22 cellular contexts compared by ENCODE assay signal in the genomic region with DNA sequence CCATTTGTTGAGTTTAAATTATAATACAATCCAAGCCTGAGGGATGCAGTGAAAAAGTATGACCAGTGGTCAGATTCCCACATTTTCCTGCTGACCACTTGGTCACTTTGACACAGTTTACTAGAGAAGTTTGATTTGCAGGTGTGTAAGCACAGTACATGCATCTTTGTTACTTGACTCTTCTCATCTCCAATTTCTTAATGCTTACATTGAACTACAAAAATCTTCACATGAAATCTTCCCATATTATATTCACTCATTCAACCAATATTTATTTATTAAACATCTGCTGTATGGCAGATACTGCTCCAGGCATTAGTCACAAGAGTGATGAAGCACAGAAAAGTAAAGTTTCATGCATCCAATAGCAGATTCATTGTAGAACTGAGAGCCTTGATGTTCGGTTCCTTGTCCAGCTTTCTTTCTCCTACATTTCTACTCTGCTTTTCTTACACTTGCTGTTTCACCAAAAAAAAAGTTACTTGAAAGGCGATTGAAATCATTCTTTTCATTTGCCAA.
"Had no signal": no experiment of that assay in that cellular context is flagged by ENCODE, and none has a peak within 500 bp of the region (broad histone marks: within the 10 kb centered on the region; RNA-seq: fewer than 3 reads in every experiment).

No MANE protein-coding gene starts in this region.

- DNase-seq: activated B cell treated with CpG ODN at 0.5 μM for 24 hours; activated CD4-positive, alpha-beta T cell treated with anti-CD3 and anti-CD28 coated beads for 1 hour; activated CD4-positive, alpha-beta T cell treated with anti-CD3 and anti-CD28 coated beads, Interleukin-2, amount 10 ng/mL, durations not matched to agents 24 days and 14 days; activated CD4-positive, alpha-beta T cell treated with anti-CD3 and anti-CD28 coated beads, Interleukin-2, amount 50 U/mL, for 48 hours; activated CD8-positive, alpha-beta memory T cell treated with anti-CD3 and anti-CD28 coated beads, Interleukin-2, amount 10 ng/mL, durations not matched to agents 7 days and 5 days; activated gamma-delta T cell; activated naive CD4-positive, alpha-beta T cell treated with anti-CD3 and anti-CD28 coated beads for 36 hours; activated T-cell treated with anti-CD3 and anti-CD28 coated beads, Interleukin-2, amount 50 U/mL, for 4 hours; MG63; MV-4-11; NCI-H1105; NCI-H1436 treated with DMSO at 0.1 percent for 48 hours; NCI-H187; NCI-H2081; NCI-H446; NCI-H524; SIG-M5; T-helper 17 cell; T1000 had no signal

- H3K9ac ChIP-seq: KMS-11 had no signal

- H3K36me3 ChIP-seq: MG63 had no signal

- H3K9me3 Mint-ChIP-seq: activated B cell treated with CpG ODN at 0.5 μM for 24 hours; activated T-cell treated with anti-CD3 and anti-CD28 coated beads, Interleukin-2, amount 50 U/mL, for 4 hours had no signal

- H3K4me3 ChIP-seq: MG63 had no signal

- H3K4me1 Mint-ChIP-seq: activated B cell treated with CpG ODN at 0.5 μM for 24 hours; activated T-helper 17 cell treated with anti-CD3 and anti-CD28 coated beads, Interleukin-2, amount 50 U/mL, for 72 hours; T-helper 17 cell had no signal

- H3K4me3 Mint-ChIP-seq: activated B cell treated with CpG ODN at 0.5 μM for 24 hours; activated CD4-positive, alpha-beta T cell treated with anti-CD3 and anti-CD28 coated beads, Interleukin-2, amount 10 ng/mL, durations not matched to agents 24 days and 14 days; activated CD8-positive, alpha-beta memory T cell treated with anti-CD3 and anti-CD28 coated beads, Interleukin-2, amount 10 ng/mL, durations not matched to agents 7 days and 5 days; activated naive CD4-positive, alpha-beta T cell treated with anti-CD3 and anti-CD28 coated beads for 36 hours; activated naive CD8-positive, alpha-beta T cell; activated T-cell treated with anti-CD3 and anti-CD28 coated beads, Interleukin-2, amount 50 U/mL, for 4 hours; activated T-helper 17 cell treated with anti-CD3 and anti-CD28 coated beads, Interleukin-2, amount 50 U/mL, for 72 hours; T-helper 17 cell had no signal

- H3K27me3 ChIP-seq: MG63 had no signal

- H3K9me3 ChIP-seq: MG63 had no signal

- H3K27ac Mint-ChIP-seq: activated B cell treated with CpG ODN at 0.5 μM for 24 hours; activated CD4-positive, alpha-beta T cell treated with anti-CD3 and anti-CD28 coated beads, Interleukin-2, amount 10 ng/mL, durations not matched to agents 24 days and 14 days; activated CD8-positive, alpha-beta memory T cell treated with anti-CD3 and anti-CD28 coated beads, Interleukin-2, amount 10 ng/mL, durations not matched to agents 7 days and 5 days; activated naive CD4-positive, alpha-beta T cell treated with anti-CD3 and anti-CD28 coated beads for 36 hours; activated naive CD8-positive, alpha-beta T cell; activated T-helper 17 cell treated with anti-CD3 and anti-CD28 coated beads, Interleukin-2, amount 50 U/mL, for 72 hours; T-helper 17 cell had no signal

- ATAC-seq: activated CD8-positive, alpha-beta memory T cell treated with anti-CD3 and anti-CD28 coated beads, Interleukin-2, amount 10 ng/mL, durations not matched to agents 7 days and 5 days; activated T-cell treated with anti-CD3 and anti-CD28 coated beads, Interleukin-2, amount 50 U/mL, for 4 hours; activated T-helper 17 cell treated with anti-CD3 and anti-CD28 coated beads, Interleukin-2, amount 50 U/mL, for 72 hours; T-helper 17 cell had no signal

- H3K27me3 Mint-ChIP-seq: activated CD8-positive, alpha-beta memory T cell treated with anti-CD3 and anti-CD28 coated beads, Interleukin-2, amount 10 ng/mL, durations not matched to agents 7 days and 5 days; activated naive CD8-positive, alpha-beta T cell; T-helper 17 cell had no signal

- H3K27ac ChIP-seq: KMS-11 had no signal

- H3K4me2 ChIP-seq: KMS-11 had no signal
